In genomic region chr3:42581709-42582473, GRCh38 we compare ENCODE assay signal across 8 cellular contexts. TPM values are rescaled to one million over a fixed set of nuclear protein-coding genes. Genes with fewer than 3 reads are reported as not detected.
DNase-seq lines count a peak whose midpoint lies in the region; ATAC-seq and TF ChIP-seq lines count a peak whose summit lies in the region.

A gene with protein sequence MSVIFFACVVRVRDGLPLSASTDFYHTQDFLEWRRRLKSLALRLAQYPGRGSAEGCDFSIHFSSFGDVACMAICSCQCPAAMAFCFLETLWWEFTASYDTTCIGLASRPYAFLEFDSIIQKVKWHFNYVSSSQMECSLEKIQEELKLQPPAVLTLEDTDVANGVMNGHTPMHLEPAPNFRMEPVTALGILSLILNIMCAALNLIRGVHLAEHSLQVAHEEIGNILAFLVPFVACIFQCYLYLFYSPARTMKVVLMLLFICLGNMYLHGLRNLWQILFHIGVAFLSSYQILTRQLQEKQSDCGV (minus strand): TSS chr3:42581967. CDS start chr3:42569046, 12,921 bp downstream.

- peak within 1 kb of the TSS; percentile 96 for H3K4me2 ChIP-seq in OCI-LY7 (ENCODE audit: low read length)

- POLR2A ChIA-PET in OCI-LY7 (lab: Charles Lee): interaction anchor here (0.5 to 3.9 kb wide), 16 partner anchors 8 to 1339 kb away, joined by 3 to 33 read pairs (median 4); partner anchors contain the start of genes NKTR and SS18L2

- WGBS in HUES64: under 1% methylated on average over 77 of the region's 77 CpGs

- H3K4me1 ChIP-seq in HUES64 (ENCODE audit: insufficient read depth, low read length) (peaks cover 17% of the 10 kb centered on the region; the same call in 1 of the 2 replicates), OCI-LY7 (ENCODE audit: insufficient read depth, low read length, poor library complexity, severe bottlenecking) (peaks cover 27% of the 10 kb centered on the region)

- H3K4me3 ChIP-seq in HUES64 (ENCODE audit: low read length) (peak within 1 kb of the TSS; percentile 68), OCI-LY7 (ENCODE audit: low read depth, low read length, poor library complexity, severe bottlenecking) (peak within 1 kb of the TSS; percentile 94), epithelial cell of esophagus (ENCODE audit: low read length) (peak within 1 kb of the TSS; percentile 76)

- H3K36me3 ChIP-seq in HUES64 (ENCODE audit: insufficient read depth, low read length) (no peaks in the 10 kb centered on the region), OCI-LY7 (ENCODE audit: insufficient read depth, low read length) (peaks cover 13% of the 10 kb centered on the region)

- intact Hi-C loops in OCI-LY7 (cut with micrococcal nuclease; ENCODE audit: unreplicated experiment): loop anchor here (1.0 to 2.0 kb wide), 2 partner anchors 18 to 163 kb away; partner anchors contain the start of gene NKTR

- DNase-seq in DMS 273 (lab: John Stamatoyannopoulos, UW; ENCODE audit: unreplicated experiment): peak; percentile 95
- peak; percentile 96 for DNase-seq in OCI-LY7 (ENCODE audit: low spot score)
- DNase-seq in activated T-cell treated with anti-CD3 and anti-CD28 coated beads for 24 hours (ENCODE audit: low read depth): peak; percentile 94
- DNase-seq in epithelial cell of esophagus (ENCODE audit: low read depth): peak; percentile 95
- peak; percentile 95 for DNase-seq in mucosa of gallbladder (ENCODE audit: low spot score)
- DNase-seq in stimulated activated CD8-positive, alpha-beta memory T cell treated with anti-CD3 and anti-CD28 coated beads, Interleukin-4, amount 100 ng/mL, for 4 hours (ENCODE audit: low read depth in 2 of 2, low spot score in 1 of 2): peak; percentile 91 to 92

- H4K20me1 ChIP-seq in OCI-LY7 (ENCODE audit: insufficient read depth, low read length): no peaks in the 10 kb centered on the region

- no peaks in the 10 kb centered on the region for H3K27me3 ChIP-seq in HUES64 (ENCODE audit: insufficient read depth, low read length)

- no peaks in the 10 kb centered on the region for H3K9me2 ChIP-seq in OCI-LY7 (ENCODE audit: insufficient read depth, low read length)

- H2AFZ ChIP-seq in OCI-LY7 (ENCODE audit: low read length): peak within 1 kb of the TSS; percentile 66

- H3K9me3 ChIP-seq in HUES64 (ENCODE audit: insufficient read depth, low read depth, low read length): no peaks in the 10 kb centered on the region
- H3K9me3 ChIP-seq in OCI-LY7 (ENCODE audit: low read length): no peaks in the 10 kb centered on the region

- H3K27ac ChIP-seq in HUES64 (ENCODE audit: low read depth, low read length) (peak within 1 kb of the TSS; percentile 98), OCI-LY7 (ENCODE audit: low read depth, low read length, poor library complexity, severe bottlenecking) (peak within 1 kb of the TSS; percentile 74)

- peak; percentile 85 for ATAC-seq in GM21447 (IDR thresholded peaks at IDR 0.05; ENCODE audit: unreplicated experiment)

- H3K9ac ChIP-seq in HUES64 (ENCODE audit: low read depth, low read length): peak within 1 kb of the TSS; percentile 90

- BruUV-seq in OCI-LY7 (replicated peaks; lab: Mats Ljungman, UMichigan): no TSS peak

- TF ChIP-seq CTCF in OCI-LY7 (conservative IDR thresholded peaks at IDR 0.05; ENCODE audit: low read length) (peak; percentile 77), epithelial cell of esophagus (IDR thresholded peaks at IDR 0.05; ENCODE audit: insufficient read depth, low read depth, low read length, missing control alignments) (peak; percentile 16)

- H3K79me2 ChIP-seq in OCI-LY7 (ENCODE audit: insufficient read depth, low read depth, low read length): peaks cover 28% of the 10 kb centered on the region; the same call in 1 of the 2 replicates

- CTCF ChIA-PET in OCI-LY7 (lab: Charles Lee; ENCODE audit: unreplicated experiment): interaction anchor here (0.6 to 1.9 kb wide), 2 partner anchors 19 to 620 kb away, joined by 3 to 6 read pairs; partner anchors contain the start of genes NKTR and ULK4

RNA-seq across cellular contexts. Expression of the gene that starts here (rescaled TPM):
- polyA plus RNA-seq in HUES64 (2013, experiment 1 of 2): 28.0 TPM
- 31.2 TPM for polyA plus RNA-seq in HUES64 (2013, experiment 2 of 2)
- 30.0 and 33.0 TPM in 2 replicates for total RNA-seq in OCI-LY7 (2014; rRNA removed; shearing (Covaris generic))
- total RNA-seq in OCI-LY7 (2022) (36.2 and 39.5 TPM in 2 replicates), mucosa of gallbladder (37.0 TPM)

Comparison
In these comparisons a context has a peak if more than half of its experiments do, and no peak if none do; other contexts are left out.
1. Peak in every context shown above with its lines: DNase-seq, ATAC-seq, H3K4me3 ChIP-seq and H3K27ac ChIP-seq.